8 cellular contexts compared by ENCODE assay signal in genomic region chr9:136848393-136849037, GRCh38. TPM values are rescaled to one million over a fixed set of nuclear protein-coding genes. Genes with fewer than 3 reads are reported as not detected.
DNase-seq lines count a peak whose midpoint lies in the region; ATAC-seq, FAIRE-seq and TF ChIP-seq lines count a peak whose summit lies in the region.

No MANE protein-coding gene starts in this region.

- H3K27ac Mint-ChIP-seq in stimulated activated naive CD8-positive, alpha-beta T cell treated with anti-CD3 and anti-CD28 coated beads, Interleukin-15, amount 100 ng/mL, for 72 hours = peak overlapping the region; percentile 83 to 91

- no peak for TF ChIP-seq EP300 in HepG2 (IDR thresholded peaks at IDR 0.05; ENCODE audit: low read depth in 2 of 2, low read length in 2 of 2)
- TF ChIP-seq EP300 in HepG2 (CRISPR knock-in tag; IDR thresholded peaks at IDR 0.05; ENCODE audit: borderline replicate concordance) = no peak

- no peaks in the 10 kb centered on the region for H3K9me3 ChIP-seq in HepG2 (ENCODE audit: low read length)

- H3K4me1 Mint-ChIP-seq in stimulated activated naive CD8-positive, alpha-beta T cell treated with anti-CD3 and anti-CD28 coated beads, Interleukin-15, amount 100 ng/mL, for 72 hours = peaks cover 45% of the 10 kb centered on the region

- H3K4me3 ChIP-seq in bronchial epithelial cell (ENCODE audit: low read depth, low read length) = peak overlapping the region; percentile 80
- peak overlapping the region; percentile 88 to 98 (median 91) for H3K4me3 ChIP-seq in HepG2 (replicated peaks in 1 of 3; ENCODE audit: insufficient read depth in 1 of 3, low read depth in 2 of 3, low read length in 3 of 3)

- ATAC-seq in HG03066 (IDR thresholded peaks at IDR 0.05; ENCODE audit: low read depth, unreplicated experiment) (peak; percentile 4), HepG2 (peak; percentile 4)
- peak; percentile 26 for ATAC-seq in stimulated activated naive CD8-positive, alpha-beta T cell treated with anti-CD3 and anti-CD28 coated beads, Interleukin-15, amount 100 ng/mL, for 72 hours

- POLR2A ChIA-PET in HepG2 (lab: Yijun Ruan, JAX) = interaction anchor here (0.7 to 2.3 kb wide), 11 partner anchors 11 to 837 kb away, joined by 3 to 45 read pairs (median 6); partner anchors contain the start of genes EDF1, RABL6, TMEM141 and TRAF2

- H3K9me3 Mint-ChIP-seq in stimulated activated naive CD8-positive, alpha-beta T cell treated with anti-CD3 and anti-CD28 coated beads, Interleukin-15, amount 100 ng/mL, for 72 hours = no peaks in the 10 kb centered on the region

- no peak overlapping the region for H2AFZ ChIP-seq in HepG2 (ENCODE audit: low read length)

- peak overlapping the region; percentile 99 for H3K4me3 Mint-ChIP-seq in stimulated activated naive CD8-positive, alpha-beta T cell treated with anti-CD3 and anti-CD28 coated beads, Interleukin-15, amount 100 ng/mL, for 72 hours

- BruUV-seq in HepG2 (replicated peaks; lab: Mats Ljungman, UMichigan) = TSS peak; percentile 84

- CTCF ChIA-PET in HepG2 (lab: Yijun Ruan, JAX; ENCODE audit: low intra/inter-chr PET ratio, low total read pairs) = no interaction called here

- TF ChIP-seq CTCF in bronchial epithelial cell (IDR thresholded peaks at IDR 0.05; ENCODE audit: insufficient read depth, low read length, severe bottlenecking) = no peak
- TF ChIP-seq CTCF in HepG2 (CRISPR knock-in tag; IDR thresholded peaks at IDR 0.05) = no peak

- intact Hi-C loops in HepG2 (cut with micrococcal nuclease; ENCODE audit: unreplicated experiment) = loop anchor here (5.0 kb wide), 2 partner anchors 34 to 61 kb away; no protein-coding TSS in a partner anchor

- H3K4me2 ChIP-seq in HepG2 (ENCODE audit: low read depth, low read length) = peak overlapping the region; percentile 81

- H3K36me3 ChIP-seq in bronchial epithelial cell (ENCODE audit: control insufficient read depth, insufficient read depth, low read length) (peaks cover 10% of the 10 kb centered on the region), HepG2 (replicated peaks in 1 of 2; ENCODE audit: control insufficient read depth in 1 of 2, insufficient read depth in 2 of 2, low read length in 2 of 2) (peaks cover 11 to 20% of the 10 kb centered on the region in 2 experiments)

- under 1% methylated on average over 13 of the region's 53 CpGs for WGBS in HepG2 (ENCODE audit: low lambda C conversion rate)

- TF ChIP-seq RAD21 in HepG2 (CRISPR knock-in tag; IDR thresholded peaks at IDR 0.05) = no peak

- peak overlapping the region; percentile 91 for H3K27ac ChIP-seq in HepG2 (ENCODE audit: extremely low read length, insufficient read depth, low read length)

- peaks cover 9% of the 10 kb centered on the region; the same call in 1 of the 2 replicates for H4K20me1 ChIP-seq in HepG2 (ENCODE audit: insufficient read depth, low read length)

- H3K79me2 ChIP-seq in HepG2 (ENCODE audit: insufficient read depth, low read length) = peaks cover 17% of the 10 kb centered on the region

- H3K27me3 Mint-ChIP-seq in stimulated activated naive CD8-positive, alpha-beta T cell treated with anti-CD3 and anti-CD28 coated beads, Interleukin-15, amount 100 ng/mL, for 72 hours = peaks cover 41% of the 10 kb centered on the region

- H3K4me1 ChIP-seq in HepG2 (ENCODE audit: insufficient read depth, low read length) = peaks cover 26% of the 10 kb centered on the region

- FAIRE-seq in bronchial epithelial cell (lab: Jason Lieb, UNC) (no peak), HepG2 (lab: Jason Lieb, UNC) (no peak)

- peak; percentile 17 for DNase-seq in DMS53 treated with DMSO at 0.1 percent for 48 hours (lab: John Stamatoyannopoulos, UW; ENCODE audit: unreplicated experiment)
- peak; percentile 15 for DNase-seq in RPMI7951 (ENCODE audit: low read depth)
- peak; percentile 8 for DNase-seq in bronchial epithelial cell (ENCODE audit: low read depth)
- DNase-seq in HepG2 (ENCODE audit: low spot score) = peak; percentile 34
- DNase-seq in stimulated activated naive CD8-positive, alpha-beta T cell treated with anti-CD3 and anti-CD28 coated beads, Interleukin-15, amount 100 ng/mL, for 72 hours = peak; percentile 56 to 63
- no peak for DNase-seq in globus pallidus (ENCODE audit: low spot score)
- DNase-seq in kidney tubule cell (ENCODE audit: low spot score) = no peak

- no peak for TF ChIP-seq POLR2A in HepG2 (IDR thresholded peaks at IDR 0.05; ENCODE audit: insufficient read depth in 1 of 2, low read depth in 2 of 2, low read length in 2 of 2)

- H3K9ac ChIP-seq in HepG2 (ENCODE audit: insufficient read depth, low read depth, low read length) = peak overlapping the region; percentile 94

- H3K27me3 ChIP-seq in bronchial epithelial cell (ENCODE audit: control insufficient read depth, insufficient read depth, low read length) (peaks cover 7% of the 10 kb centered on the region), HepG2 (ENCODE audit: control insufficient read depth in 1 of 2, insufficient read depth in 2 of 2, low read length in 2 of 2) (no peaks in the 10 kb centered on the region; a peak in 1 of 5 replicates)

- in situ Hi-C loops in HepG2 (cut with HindIII; ENCODE audit: extremely low pct_ligation_motif_present, low pct_unique_long_range_greater_than_20kb) = loop anchor here (10.0 kb wide), 1 partner anchor 186 kb away; the partner anchor contains the start of gene FUT7

RNA-seq across cellular contexts. Expression of gene PHPT1, which starts 0.7 kb away (rescaled TPM):
- total RNA-seq in RPMI7951 (2014; rRNA removed; shearing (Covaris generic)) = 88.7 and 92.2 TPM in 2 replicates
- 57.9 and 124 TPM in 2 replicates for total RNA-seq in bronchial epithelial cell
- total RNA-seq in HepG2 (2016; rRNA removed; fragmentation: Illumina TruSeq; extraction: Trizol) = 155 and 192 TPM in 2 replicates
- total RNA-seq in HepG2 (2016; cell fraction: cytosol; rRNA removed; fragmentation: Illumina TruSeq; extraction: Trizol; ENCODE audit: low read depth) = 102 and 115 TPM in 2 replicates
- total RNA-seq in HepG2 (2016; cell fraction: insoluble cytoplasmic fraction; rRNA removed; fragmentation: Illumina TruSeq; extraction: Trizol) = 166 and 201 TPM in 2 replicates
- 119 and 147 TPM in 2 replicates for total RNA-seq in HepG2 (2016; cell fraction: membrane; rRNA removed; fragmentation: Illumina TruSeq; extraction: Trizol)
- total RNA-seq in HepG2 (2016; cell fraction: nucleus; rRNA removed; fragmentation: Illumina TruSeq; extraction: Trizol) = 76.8 and 86.8 TPM in 2 replicates
- 184 and 189 TPM in 2 replicates for polyA plus RNA-seq in HepG2 (2011; rRNA removed)
- 184 and 289 TPM in 2 replicates for polyA plus RNA-seq in HepG2 (2011; cell fraction: cytosol; rRNA removed)
- polyA plus RNA-seq in HepG2 (2011; cell fraction: nucleus; rRNA removed) = 352 and 483 TPM in 2 replicates
- polyA plus RNA-seq in HepG2 (2012) = 109 and 121 TPM in 2 replicates
- 97.4 and 122 TPM in 2 replicates for polyA plus RNA-seq in HepG2 (2016; cell fraction: cytosol; fragmentation: Illumina TruSeq; extraction: Trizol; ENCODE audit: low read depth)
- 136 and 146 TPM in 2 replicates for polyA plus RNA-seq in HepG2 (2016; cell fraction: insoluble cytoplasmic fraction; fragmentation: Illumina TruSeq; extraction: Trizol; ENCODE audit: low read depth)
- polyA plus RNA-seq in HepG2 (2016; cell fraction: membrane; fragmentation: Illumina TruSeq; extraction: Trizol; ENCODE audit: low read depth) = 95.2 and 109 TPM in 2 replicates
- 167 and 176 TPM in 2 replicates for polyA plus RNA-seq in HepG2 (2016; cell fraction: nucleus; fragmentation: Illumina TruSeq; extraction: Trizol; ENCODE audit: insufficient read depth, low read depth)
- polyA minus RNA-seq in HepG2 (2011; rRNA and poly(A)+ RNA removed; ENCODE audit: low replicate concordance) = 32.0 and 34.3 TPM in 2 replicates
- 21.5 and 26.7 TPM in 2 replicates for polyA minus RNA-seq in HepG2 (2011; cell fraction: cytosol; rRNA and poly(A)+ RNA removed)
- polyA minus RNA-seq in HepG2 (2011; cell fraction: nucleus; rRNA and poly(A)+ RNA removed) = 33.4 and 39.9 TPM in 2 replicates

RNA-seq across cellular contexts. Expression of gene MAMDC4, which starts 3.6 kb away (rescaled TPM):
- total RNA-seq in RPMI7951 (2014; rRNA removed; shearing (Covaris generic)) = 0.36 and 0.39 TPM in 2 replicates
- total RNA-seq in bronchial epithelial cell (1.1 and 1.5 TPM in 2 replicates), HepG2 (2016; rRNA removed; fragmentation: Illumina TruSeq; extraction: Trizol) (1.2 and 6.0 TPM in 2 replicates)
- 1.7 and 2.2 TPM in 2 replicates for total RNA-seq in HepG2 (2016; cell fraction: cytosol; rRNA removed; fragmentation: Illumina TruSeq; extraction: Trizol; ENCODE audit: low read depth)
- total RNA-seq in HepG2 (2016; cell fraction: insoluble cytoplasmic fraction; rRNA removed; fragmentation: Illumina TruSeq; extraction: Trizol) = 1.0 and 7.5 TPM in 2 replicates
- 0.83 and 1.1 TPM in 2 replicates for total RNA-seq in HepG2 (2016; cell fraction: membrane; rRNA removed; fragmentation: Illumina TruSeq; extraction: Trizol)
- 7.7 and 10.7 TPM in 2 replicates for total RNA-seq in HepG2 (2016; cell fraction: nucleus; rRNA removed; fragmentation: Illumina TruSeq; extraction: Trizol)
- 6.8 and 7.9 TPM in 2 replicates for polyA plus RNA-seq in HepG2 (2011; rRNA removed)
- 1.2 and 2.6 TPM in 2 replicates for polyA plus RNA-seq in HepG2 (2011; cell fraction: cytosol; rRNA removed)
- 170 and 232 TPM in 2 replicates for polyA plus RNA-seq in HepG2 (2011; cell fraction: nucleus; rRNA removed)
- polyA plus RNA-seq in HepG2 (2012) = 6.5 and 6.7 TPM in 2 replicates
- 0.48 and 0.49 TPM in 2 replicates for polyA plus RNA-seq in HepG2 (2016; cell fraction: cytosol; fragmentation: Illumina TruSeq; extraction: Trizol; ENCODE audit: low read depth)
- 1.2 and 1.3 TPM in 2 replicates for polyA plus RNA-seq in HepG2 (2016; cell fraction: insoluble cytoplasmic fraction; fragmentation: Illumina TruSeq; extraction: Trizol; ENCODE audit: low read depth)
- polyA plus RNA-seq in HepG2 (2016; cell fraction: membrane; fragmentation: Illumina TruSeq; extraction: Trizol; ENCODE audit: low read depth) = 0.57 and 0.68 TPM in 2 replicates
- 32.1 and 33.9 TPM in 2 replicates for polyA plus RNA-seq in HepG2 (2016; cell fraction: nucleus; fragmentation: Illumina TruSeq; extraction: Trizol; ENCODE audit: insufficient read depth, low read depth)
- polyA minus RNA-seq in HepG2 (2011; rRNA and poly(A)+ RNA removed; ENCODE audit: low replicate concordance) = 0.96 and 2.4 TPM in 2 replicates
- 0.69 and 1.2 TPM in 2 replicates for polyA minus RNA-seq in HepG2 (2011; cell fraction: cytosol; rRNA and poly(A)+ RNA removed)
- polyA minus RNA-seq in HepG2 (2011; cell fraction: nucleus; rRNA and poly(A)+ RNA removed) = 8.8 and 10.9 TPM in 2 replicates

RNA-seq across cellular contexts. Expression of gene AJM1, which starts 6.2 kb away (rescaled TPM):
- 0.72 and 1.3 TPM in 2 replicates for total RNA-seq in RPMI7951 (2014; rRNA removed; shearing (Covaris generic))
- total RNA-seq in bronchial epithelial cell (1.1 and 1.8 TPM in 2 replicates), HepG2 (2016; rRNA removed; fragmentation: Illumina TruSeq; extraction: Trizol) (0.48 and 1.1 TPM in 2 replicates)
- total RNA-seq in HepG2 (2016; cell fraction: cytosol; rRNA removed; fragmentation: Illumina TruSeq; extraction: Trizol; ENCODE audit: low read depth) = 0.61 and 0.71 TPM in 2 replicates
- 0.30 and 1.00 TPM in 2 replicates for total RNA-seq in HepG2 (2016; cell fraction: insoluble cytoplasmic fraction; rRNA removed; fragmentation: Illumina TruSeq; extraction: Trizol)
- 0.59 and 0.90 TPM in 2 replicates for total RNA-seq in HepG2 (2016; cell fraction: membrane; rRNA removed; fragmentation: Illumina TruSeq; extraction: Trizol)
- 1.0 TPM in 2 replicates for total RNA-seq in HepG2 (2016; cell fraction: nucleus; rRNA removed; fragmentation: Illumina TruSeq; extraction: Trizol)
- polyA plus RNA-seq in HepG2 (2011; rRNA removed) = 1.2 and 1.4 TPM in 2 replicates
- polyA plus RNA-seq in HepG2 (2011; cell fraction: cytosol; rRNA removed) = 0.45 and 0.97 TPM in 2 replicates
- 22.1 and 27.9 TPM in 2 replicates for polyA plus RNA-seq in HepG2 (2011; cell fraction: nucleus; rRNA removed)
- 2.2 TPM in 2 replicates for polyA plus RNA-seq in HepG2 (2012)
- 0.40 and 0.78 TPM in 2 replicates for polyA plus RNA-seq in HepG2 (2016; cell fraction: cytosol; fragmentation: Illumina TruSeq; extraction: Trizol; ENCODE audit: low read depth)
- 0.61 and 0.74 TPM in 2 replicates for polyA plus RNA-seq in HepG2 (2016; cell fraction: insoluble cytoplasmic fraction; fragmentation: Illumina TruSeq; extraction: Trizol; ENCODE audit: low read depth)
- polyA plus RNA-seq in HepG2 (2016; cell fraction: membrane; fragmentation: Illumina TruSeq; extraction: Trizol; ENCODE audit: low read depth) = 0.52 and 0.76 TPM in 2 replicates
- polyA plus RNA-seq in HepG2 (2016; cell fraction: nucleus; fragmentation: Illumina TruSeq; extraction: Trizol; ENCODE audit: insufficient read depth, low read depth) = 4.1 and 4.6 TPM in 2 replicates
- 0.77 and 1.1 TPM in 2 replicates for polyA minus RNA-seq in HepG2 (2011; rRNA and poly(A)+ RNA removed; ENCODE audit: low replicate concordance)
- polyA minus RNA-seq in HepG2 (2011; cell fraction: cytosol; rRNA and poly(A)+ RNA removed) = 1.5 and 1.8 TPM in 2 replicates
- 3.0 and 3.3 TPM in 2 replicates for polyA minus RNA-seq in HepG2 (2011; cell fraction: nucleus; rRNA and poly(A)+ RNA removed)

RNA-seq across cellular contexts. Expression of gene EDF1, which starts 17.6 kb away (rescaled TPM):
- 304 and 460 TPM in 2 replicates for total RNA-seq in RPMI7951 (2014; rRNA removed; shearing (Covaris generic))
- 486 and 497 TPM in 2 replicates for total RNA-seq in bronchial epithelial cell
- total RNA-seq in HepG2 (2016; rRNA removed; fragmentation: Illumina TruSeq; extraction: Trizol) = 379 and 474 TPM in 2 replicates
- 152 and 180 TPM in 2 replicates for total RNA-seq in HepG2 (2016; cell fraction: cytosol; rRNA removed; fragmentation: Illumina TruSeq; extraction: Trizol; ENCODE audit: low read depth)
- total RNA-seq in HepG2 (2016; cell fraction: insoluble cytoplasmic fraction; rRNA removed; fragmentation: Illumina TruSeq; extraction: Trizol) = 390 and 529 TPM in 2 replicates
- total RNA-seq in HepG2 (2016; cell fraction: membrane; rRNA removed; fragmentation: Illumina TruSeq; extraction: Trizol) = 186 and 193 TPM in 2 replicates
- total RNA-seq in HepG2 (2016; cell fraction: nucleus; rRNA removed; fragmentation: Illumina TruSeq; extraction: Trizol) = 157 and 160 TPM in 2 replicates
- polyA plus RNA-seq in HepG2 (2011; rRNA removed) = 235 and 269 TPM in 2 replicates
- polyA plus RNA-seq in HepG2 (2011; cell fraction: cytosol; rRNA removed) = 392 and 430 TPM in 2 replicates
- 129 and 177 TPM in 2 replicates for polyA plus RNA-seq in HepG2 (2011; cell fraction: nucleus; rRNA removed)
- polyA plus RNA-seq in HepG2 (2012) = 257 and 326 TPM in 2 replicates
- polyA plus RNA-seq in HepG2 (2016; cell fraction: cytosol; fragmentation: Illumina TruSeq; extraction: Trizol; ENCODE audit: low read depth) = 191 and 202 TPM in 2 replicates
- 553 and 620 TPM in 2 replicates for polyA plus RNA-seq in HepG2 (2016; cell fraction: insoluble cytoplasmic fraction; fragmentation: Illumina TruSeq; extraction: Trizol; ENCODE audit: low read depth)
- 198 and 200 TPM in 2 replicates for polyA plus RNA-seq in HepG2 (2016; cell fraction: membrane; fragmentation: Illumina TruSeq; extraction: Trizol; ENCODE audit: low read depth)
- polyA plus RNA-seq in HepG2 (2016; cell fraction: nucleus; fragmentation: Illumina TruSeq; extraction: Trizol; ENCODE audit: insufficient read depth, low read depth) = 307 and 322 TPM in 2 replicates
- polyA minus RNA-seq in HepG2 (2011; rRNA and poly(A)+ RNA removed; ENCODE audit: low replicate concordance) = 34.3 and 99.7 TPM in 2 replicates
- 87.8 and 91.0 TPM in 2 replicates for polyA minus RNA-seq in HepG2 (2011; cell fraction: cytosol; rRNA and poly(A)+ RNA removed)
- polyA minus RNA-seq in HepG2 (2011; cell fraction: nucleus; rRNA and poly(A)+ RNA removed) = 84.2 and 94.6 TPM in 2 replicates

RNA-seq across cellular contexts. Expression of gene TRAF2, which starts 37.8 kb away (rescaled TPM):
- total RNA-seq in RPMI7951 (2014; rRNA removed; shearing (Covaris generic)) = 10.1 and 13.7 TPM in 2 replicates
- 5.3 and 10.1 TPM in 2 replicates for total RNA-seq in bronchial epithelial cell
- total RNA-seq in HepG2 (2016; rRNA removed; fragmentation: Illumina TruSeq; extraction: Trizol) = 13.4 and 13.6 TPM in 2 replicates
- 2.6 and 2.9 TPM in 2 replicates for total RNA-seq in HepG2 (2016; cell fraction: cytosol; rRNA removed; fragmentation: Illumina TruSeq; extraction: Trizol; ENCODE audit: low read depth)
- 12.1 and 13.9 TPM in 2 replicates for total RNA-seq in HepG2 (2016; cell fraction: insoluble cytoplasmic fraction; rRNA removed; fragmentation: Illumina TruSeq; extraction: Trizol)
- 4.8 and 6.0 TPM in 2 replicates for total RNA-seq in HepG2 (2016; cell fraction: membrane; rRNA removed; fragmentation: Illumina TruSeq; extraction: Trizol)
- 10.7 and 13.3 TPM in 2 replicates for total RNA-seq in HepG2 (2016; cell fraction: nucleus; rRNA removed; fragmentation: Illumina TruSeq; extraction: Trizol)
- polyA plus RNA-seq in HepG2 (2011; rRNA removed) = 12.4 and 15.5 TPM in 2 replicates
- polyA plus RNA-seq in HepG2 (2011; cell fraction: cytosol; rRNA removed) = 8.6 and 12.5 TPM in 2 replicates
- 30.8 and 35.5 TPM in 2 replicates for polyA plus RNA-seq in HepG2 (2011; cell fraction: nucleus; rRNA removed)
- polyA plus RNA-seq in HepG2 (2012) = 7.0 and 8.7 TPM in 2 replicates
- 1.7 and 2.3 TPM in 2 replicates for polyA plus RNA-seq in HepG2 (2016; cell fraction: cytosol; fragmentation: Illumina TruSeq; extraction: Trizol; ENCODE audit: low read depth)
- 11.2 and 13.9 TPM in 2 replicates for polyA plus RNA-seq in HepG2 (2016; cell fraction: insoluble cytoplasmic fraction; fragmentation: Illumina TruSeq; extraction: Trizol; ENCODE audit: low read depth)
- 3.5 and 4.0 TPM in 2 replicates for polyA plus RNA-seq in HepG2 (2016; cell fraction: membrane; fragmentation: Illumina TruSeq; extraction: Trizol; ENCODE audit: low read depth)
- 24.7 and 26.6 TPM in 2 replicates for polyA plus RNA-seq in HepG2 (2016; cell fraction: nucleus; fragmentation: Illumina TruSeq; extraction: Trizol; ENCODE audit: insufficient read depth, low read depth)
- 25.6 and 44.8 TPM in 2 replicates for polyA minus RNA-seq in HepG2 (2011; rRNA and poly(A)+ RNA removed; ENCODE audit: low replicate concordance)
- polyA minus RNA-seq in HepG2 (2011; cell fraction: cytosol; rRNA and poly(A)+ RNA removed) = 10.1 and 12.2 TPM in 2 replicates
- polyA minus RNA-seq in HepG2 (2011; cell fraction: nucleus; rRNA and poly(A)+ RNA removed) = 13.0 and 15.2 TPM in 2 replicates

Comparison
In these comparisons a context has a peak if more than half of its experiments do, and no peak if none do; other contexts are left out.
1. DNase-seq: peak in DMS53 treated with DMSO at 0.1 percent for 48 hours (single experiment), RPMI7951 (single experiment), bronchial epithelial cell (single experiment), HepG2 (single experiment) and stimulated activated naive CD8-positive, alpha-beta T cell treated with anti-CD3 and anti-CD28 coated beads, Interleukin-15, amount 100 ng/mL, for 72 hours (2 of 2); none in globus pallidus (single experiment) and kidney tubule cell (single experiment).
2. Peak in every context shown above with its lines, with median percentiles within 50 percentile points of each other: ATAC-seq.